Comparison of ENCODE assay signal across 1 cellular context in the genomic region with DNA sequence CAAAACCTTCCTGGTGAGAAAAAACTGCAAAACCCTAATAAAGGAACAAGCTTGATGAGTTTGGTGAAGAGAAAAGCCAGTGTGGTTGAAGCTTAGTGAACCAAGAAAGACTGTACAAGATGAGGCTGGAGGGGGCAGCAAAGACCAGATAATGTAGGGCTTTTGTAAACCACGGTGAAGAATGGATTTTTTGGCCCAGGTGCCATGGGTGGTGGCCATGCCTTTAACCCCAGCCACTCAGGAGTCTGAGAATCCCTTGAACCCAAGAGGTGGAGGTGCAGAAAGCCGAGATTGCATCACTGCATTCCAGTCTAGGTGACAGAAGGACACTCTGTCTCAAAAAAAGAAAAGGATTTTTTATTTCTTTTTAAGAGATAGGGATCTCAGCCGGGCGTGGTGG.
TF ChIP-seq lines count a peak whose summit lies in the region.

No MANE protein-coding gene starts in this region.

TF ChIP-seq in IMR-90, 13 proteins besides CTCF, POLR2A, EP300 and RAD21:
- TF ChIP-seq BHLHE40 (IDR thresholded peaks at IDR 0.05; ENCODE audit: low read depth, low read length) (no peak), RFX5 (IDR thresholded peaks at IDR 0.05; ENCODE audit: low read depth, low read length) (no peak), CEBPB (IDR thresholded peaks at IDR 0.05; ENCODE audit: low read depth, low read length) (no peak), MXI1 (IDR thresholded peaks at IDR 0.05; ENCODE audit: borderline replicate concordance, low read depth, low read length) (no peak), NFE2L2 (IDR thresholded peaks at IDR 0.05; ENCODE audit: low read depth, low read length) (no peak), CHD1 (IDR thresholded peaks at IDR 0.05; ENCODE audit: low read depth, low read length) (no peak), SMC3 (IDR thresholded peaks at IDR 0.05; ENCODE audit: low read depth, low read length) (no peak), MAFK (IDR thresholded peaks at IDR 0.05; ENCODE audit: low read depth, low read length) (no peak), FOS (IDR thresholded peaks at IDR 0.05; ENCODE audit: low read depth, low read length) (no peak), RCOR1 (IDR thresholded peaks at IDR 0.05; ENCODE audit: insufficient replicate concordance, low read length) (no peak), MAZ (IDR thresholded peaks at IDR 0.05; ENCODE audit: borderline replicate concordance, low read depth, low read length) (no peak)
- TF ChIP-seq, protein P1, sequence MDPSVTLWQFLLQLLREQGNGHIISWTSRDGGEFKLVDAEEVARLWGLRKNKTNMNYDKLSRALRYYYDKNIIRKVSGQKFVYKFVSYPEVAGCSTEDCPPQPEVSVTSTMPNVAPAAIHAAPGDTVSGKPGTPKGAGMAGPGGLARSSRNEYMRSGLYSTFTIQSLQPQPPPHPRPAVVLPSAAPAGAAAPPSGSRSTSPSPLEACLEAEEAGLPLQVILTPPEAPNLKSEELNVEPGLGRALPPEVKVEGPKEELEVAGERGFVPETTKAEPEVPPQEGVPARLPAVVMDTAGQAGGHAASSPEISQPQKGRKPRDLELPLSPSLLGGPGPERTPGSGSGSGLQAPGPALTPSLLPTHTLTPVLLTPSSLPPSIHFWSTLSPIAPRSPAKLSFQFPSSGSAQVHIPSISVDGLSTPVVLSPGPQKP (IDR thresholded peaks at IDR 0.05; ENCODE audit: borderline replicate concordance, low read depth, low read length): no peak
- TF ChIP-seq, protein P2, sequence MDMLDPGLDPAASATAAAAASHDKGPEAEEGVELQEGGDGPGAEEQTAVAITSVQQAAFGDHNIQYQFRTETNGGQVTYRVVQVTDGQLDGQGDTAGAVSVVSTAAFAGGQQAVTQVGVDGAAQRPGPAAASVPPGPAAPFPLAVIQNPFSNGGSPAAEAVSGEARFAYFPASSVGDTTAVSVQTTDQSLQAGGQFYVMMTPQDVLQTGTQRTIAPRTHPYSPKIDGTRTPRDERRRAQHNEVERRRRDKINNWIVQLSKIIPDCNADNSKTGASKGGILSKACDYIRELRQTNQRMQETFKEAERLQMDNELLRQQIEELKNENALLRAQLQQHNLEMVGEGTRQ (IDR thresholded peaks at IDR 0.05; ENCODE audit: low read depth, low read length): no peak
